In genomic region chr18:74551936-74552555, GRCh38 we compare ENCODE assay signal across 8 cellular contexts. TPM values are rescaled to one million over a fixed set of nuclear protein-coding genes. Genes with fewer than 3 reads are reported as not detected.
DNase-seq lines count a peak whose midpoint lies in the region; ATAC-seq lines count a peak whose summit lies in the region.

No MANE protein-coding gene starts in this region.

- H3K4me3 Mint-ChIP-seq in activated CD4-positive, alpha-beta memory T cell treated with anti-CD3 and anti-CD28 coated beads, Interleukin-2, amount 10 ng/mL, durations not matched to agents 7 days and 5 days, result no peak overlapping the region

- DNase-seq in COLO829 (ENCODE audit: low spot score) (peak; percentile 76), NCI-H82 treated with DMSO at 0.1 percent for 48 hours (lab: John Stamatoyannopoulos, UW; ENCODE audit: unreplicated experiment) (peak; percentile 33), medulla oblongata (ENCODE audit: extremely low spot score) (peak; percentile 97)
- DNase-seq in activated CD4-positive, alpha-beta memory T cell treated with anti-CD3 and anti-CD28 coated beads, Interleukin-2, amount 10 ng/mL, durations not matched to agents 7 days and 5 days, result peak; percentile 81
- DNase-seq in effector CD8-positive, alpha-beta T cell (lab: John Stamatoyannopoulos, UW), result peak; percentile 48
- DNase-seq in stimulated activated CD8-positive, alpha-beta memory T cell treated with anti-CD3 and anti-CD28 coated beads, Interleukin-15, amount 100 ng/mL, for 48 hours (ENCODE audit: low read depth in 2 of 2), result peak; percentile 50 to 55

- H3K9me3 Mint-ChIP-seq in activated CD4-positive, alpha-beta memory T cell treated with anti-CD3 and anti-CD28 coated beads, Interleukin-2, amount 10 ng/mL, durations not matched to agents 7 days and 5 days, result no peaks in the 10 kb centered on the region

- no peaks in the 10 kb centered on the region for H3K36me3 Mint-ChIP-seq in activated CD4-positive, alpha-beta memory T cell treated with anti-CD3 and anti-CD28 coated beads, Interleukin-2, amount 10 ng/mL, durations not matched to agents 7 days and 5 days (ENCODE audit: low read depth)

- H3K4me1 Mint-ChIP-seq in activated CD4-positive, alpha-beta memory T cell treated with anti-CD3 and anti-CD28 coated beads, Interleukin-2, amount 10 ng/mL, durations not matched to agents 7 days and 5 days, result no peaks in the 10 kb centered on the region

- H3K27me3 Mint-ChIP-seq in activated CD4-positive, alpha-beta memory T cell treated with anti-CD3 and anti-CD28 coated beads, Interleukin-2, amount 10 ng/mL, durations not matched to agents 7 days and 5 days, result peaks cover 16% of the 10 kb centered on the region

- peak; percentile 99 for ATAC-seq in GM19467 (IDR thresholded peaks at IDR 0.05; ENCODE audit: unreplicated experiment)
- peak; percentile 81 for ATAC-seq in HG03575 (IDR thresholded peaks at IDR 0.05; ENCODE audit: extremely low read depth, insufficient number of reproducible peaks, low FRiP score, unreplicated experiment)

- CTCF ChIA-PET in activated CD4-positive, alpha-beta memory T cell treated with anti-CD3 and anti-CD28 coated beads, Interleukin-2, amount 10 ng/mL, durations not matched to agents 7 days and 5 days (lab: Charles Lee), result interaction anchor here (0.7 to 1.6 kb wide), 40 partner anchors 8 to 470 kb away, joined by 3 to 46 read pairs (median 4); partner anchors contain the start of gene CNDP2

- no peak overlapping the region for H3K27ac Mint-ChIP-seq in activated CD4-positive, alpha-beta memory T cell treated with anti-CD3 and anti-CD28 coated beads, Interleukin-2, amount 10 ng/mL, durations not matched to agents 7 days and 5 days

- POLR2A ChIA-PET in activated CD4-positive, alpha-beta memory T cell treated with anti-CD3 and anti-CD28 coated beads, Interleukin-2, amount 10 ng/mL, durations not matched to agents 7 days and 5 days (lab: Charles Lee), result interaction anchor here (0.6 to 0.7 kb wide), 2 partner anchors 46 to 190 kb away, joined by 3 read pairs; no protein-coding TSS in a partner anchor

RNA-seq across cellular contexts. Expression of gene CNDP1, which starts 17.7 kb away (rescaled TPM):
- not detected for total RNA-seq in activated CD4-positive, alpha-beta memory T cell treated with anti-CD3 and anti-CD28 coated beads, Interleukin-2, amount 10 ng/mL, durations not matched to agents 7 days and 5 days

RNA-seq across cellular contexts. Expression of gene ZNF407, which starts 45.6 kb away (rescaled TPM):
- total RNA-seq in activated CD4-positive, alpha-beta memory T cell treated with anti-CD3 and anti-CD28 coated beads, Interleukin-2, amount 10 ng/mL, durations not matched to agents 7 days and 5 days, result 10 to 100 TPM; 11.7 to 13.4 TPM

RNA-seq across cellular contexts. Expression of gene CNDP2, which starts 55.9 kb away (rescaled TPM):
- 100 to 1,000 TPM; 141 to 143 TPM for total RNA-seq in activated CD4-positive, alpha-beta memory T cell treated with anti-CD3 and anti-CD28 coated beads, Interleukin-2, amount 10 ng/mL, durations not matched to agents 7 days and 5 days

Comparison
In these comparisons a context has a peak if more than half of its experiments do, and no peak if none do; other contexts are left out.
1. Peak in every context shown above with its lines: DNase-seq and ATAC-seq.
2. DNase-seq: peak in every context shown above with its lines; median percentile 97 in medulla oblongata; 81 in activated CD4-positive, alpha-beta memory T cell treated with anti-CD3 and anti-CD28 coated beads, Interleukin-2, amount 10 ng/mL, durations not matched to agents 7 days and 5 days; 76 in COLO829; 52 in stimulated activated CD8-positive, alpha-beta memory T cell treated with anti-CD3 and anti-CD28 coated beads, Interleukin-15, amount 100 ng/mL, for 48 hours; 48 in effector CD8-positive, alpha-beta T cell; 33 in NCI-H82 treated with DMSO at 0.1 percent for 48 hours.